19 cellular contexts compared by ENCODE assay signal in genomic region chr11:94834931-94835330, GRCh38.
A peak's percentile ranks its signal among the peaks of the same experiment; 100 is the strongest.
DNase-seq lines count a peak whose midpoint lies in the region; ATAC-seq lines count a peak whose summit lies in the region.
"Had no signal": no experiment of that assay in that cellular context is flagged by ENCODE, and none has a peak within 500 bp of the region (broad histone marks: within the 10 kb centered on the region; RNA-seq: fewer than 3 reads in every experiment).

No MANE protein-coding gene starts in this region.

- DNase-seq in HAP-1 (ENCODE audit: low spot score in 2 of 2): peak; percentile 36 to 69
- peak; percentile 38 for DNase-seq in fibroblast of peridontal ligament (ENCODE audit: extremely low read depth)
- peak; percentile 26 for DNase-seq in renal cortical epithelial cell (ENCODE audit: low read depth)
- DNase-seq in NCI-H524 (lab: John Stamatoyannopoulos, UW): no peak
- no peak for DNase-seq in activated T-cell treated with anti-CD3 and anti-CD28 coated beads, Interleukin-2, amount 50 U/mL, for 72 hours
- DNase-seq: activated B cell treated with CpG ODN at 0.5 μM for 24 hours, BE2C, DMS79 treated with DMSO at 0.1 percent for 48 hours, H7, KBM-7, NCI-H1436 treated with DMSO at 0.1 percent for 48 hours, occipital lobe, Peyer's patch, spleen, stomach had no signal

- no peak overlapping the region for H3K27ac Mint-ChIP-seq in activated T-cell treated with anti-CD3 and anti-CD28 coated beads, Interleukin-2, amount 50 U/mL, for 72 hours
- H3K27ac Mint-ChIP-seq: activated B cell treated with CpG ODN at 0.5 μM for 24 hours had no signal

- no peaks in the 10 kb centered on the region for H3K27me3 ChIP-seq in HAP-1 (ENCODE audit: low read depth)
- H3K27me3 ChIP-seq: BE2C, Peyer's patch, spleen, stomach had no signal

- H3K4me3 ChIP-seq in HAP-1: no peak overlapping the region
- H3K4me3 ChIP-seq: cardiac muscle cell, Peyer's patch, spleen, stomach had no signal

- no peaks in the 10 kb centered on the region for H3K9me3 ChIP-seq in HAP-1
- H3K9me3 ChIP-seq: BE2C, Peyer's patch, spleen, stomach had no signal

- H3K36me3 ChIP-seq in HAP-1 (replicated peaks): peaks cover 18% of the 10 kb centered on the region
- H3K36me3 ChIP-seq: cardiac muscle cell had no signal

- H3K36me3 Mint-ChIP-seq in activated T-cell treated with anti-CD3 and anti-CD28 coated beads, Interleukin-2, amount 50 U/mL, for 72 hours (ENCODE audit: insufficient read depth in 2 of 2): no peaks in the 10 kb centered on the region

- H3K27me3 Mint-ChIP-seq in activated T-cell treated with anti-CD3 and anti-CD28 coated beads, Interleukin-2, amount 50 U/mL, for 72 hours (ENCODE audit: low read depth): no peaks in the 10 kb centered on the region
- H3K27me3 Mint-ChIP-seq: activated B cell treated with CpG ODN at 0.5 μM for 24 hours had no signal

- no peaks in the 10 kb centered on the region for H3K4me1 Mint-ChIP-seq in activated T-cell treated with anti-CD3 and anti-CD28 coated beads, Interleukin-2, amount 50 U/mL, for 72 hours (ENCODE audit: low read depth)
- H3K4me1 Mint-ChIP-seq: activated B cell treated with CpG ODN at 0.5 μM for 24 hours had no signal

- peak overlapping the region; percentile 34 for H3K27ac ChIP-seq in angular gyrus (ENCODE audit: low read depth, low read length)
- H3K27ac ChIP-seq: cardiac muscle cell, Peyer's patch, spleen had no signal

- no peaks in the 10 kb centered on the region for H3K9me3 Mint-ChIP-seq in activated T-cell treated with anti-CD3 and anti-CD28 coated beads, Interleukin-2, amount 50 U/mL, for 72 hours
- H3K9me3 Mint-ChIP-seq: activated B cell treated with CpG ODN at 0.5 μM for 24 hours had no signal

- in situ Hi-C loops in HAP-1 (cut with MboI; ENCODE audit: low sequenced_read_pairs): no loop called here

- H3K4me3 Mint-ChIP-seq in activated T-cell treated with anti-CD3 and anti-CD28 coated beads, Interleukin-2, amount 50 U/mL, for 72 hours: no peak overlapping the region
- H3K4me3 Mint-ChIP-seq: activated B cell treated with CpG ODN at 0.5 μM for 24 hours had no signal

- peaks cover 13% of the 10 kb centered on the region for H3K4me1 ChIP-seq in HAP-1
- H3K4me1 ChIP-seq: BE2C, Peyer's patch, spleen had no signal

- ATAC-seq in HG02973 (IDR thresholded peaks at IDR 0.05; ENCODE audit: unreplicated experiment): no peak
- no peak for ATAC-seq in GM19328 (IDR thresholded peaks at IDR 0.05; ENCODE audit: unreplicated experiment)
- ATAC-seq in activated T-cell treated with anti-CD3 and anti-CD28 coated beads, Interleukin-2, amount 50 U/mL, for 72 hours (replicated peaks in 1 of 2): no peak

Comparison
In these comparisons a context has a peak if more than half of its experiments do, and no peak if none do; other contexts are left out.
1. DNase-seq: peak in HAP-1 (2 of 2), fibroblast of peridontal ligament (single experiment) and renal cortical epithelial cell (single experiment); none in NCI-H524 (0 of 2) and activated T-cell treated with anti-CD3 and anti-CD28 coated beads, Interleukin-2, amount 50 U/mL, for 72 hours (0 of 2).